Comparison of ENCODE assay signal across 13 cellular contexts in genomic region chrX:120446503-120446902, GRCh38. TPM values are rescaled to one million over a fixed set of nuclear protein-coding genes. Genes with fewer than 3 reads are reported as not detected.
DNase-seq lines count a peak whose midpoint lies in the region; ATAC-seq lines count a peak whose summit lies in the region.
"Had no signal": no experiment of that assay in that cellular context is flagged by ENCODE, and none has a peak within 500 bp of the region (broad histone marks: within the 10 kb centered on the region; RNA-seq: fewer than 3 reads in every experiment).

No MANE protein-coding gene starts in this region.

- DNase-seq in GM04503 (ENCODE audit: low read depth) (peak; percentile 42), SK-MEL-5 (ENCODE audit: low read depth, low spot score) (peak; percentile 95), fibroblast of the conjunctiva (ENCODE audit: low read depth) (peak; percentile 57), stromal cell of bone marrow (ENCODE audit: low read depth) (peak; percentile 55), KBM-7 (no peak)
- DNase-seq: GDM1, ovary had no signal

- in situ Hi-C loops in SK-MEL-5 (cut with HindIII; ENCODE audit: low pct_unique_long_range_greater_than_20kb, low sequenced_read_pairs), result no loop called here
- in situ Hi-C loops in KBM-7 (cut with MboI; ENCODE audit: low pct_unique_long_range_greater_than_20kb, low sequenced_read_pairs), result no loop called here

- ATAC-seq in HG03565 (IDR thresholded peaks at IDR 0.05; ENCODE audit: unreplicated experiment) (no peak), GM21737 (IDR thresholded peaks at IDR 0.05; ENCODE audit: unreplicated experiment) (no peak), GM18868 (IDR thresholded peaks at IDR 0.05; ENCODE audit: unreplicated experiment) (no peak)
- ATAC-seq: GM23338, K562, left lobe of liver had no signal

RNA-seq across cellular contexts. Expression of gene LAMP2, which starts 22.6 kb away (rescaled TPM):
- total RNA-seq in SK-MEL-5 (2014; rRNA removed; shearing (Covaris generic)), result 218 and 221 TPM in 2 replicates
- polyA plus RNA-seq in SK-MEL-5 (2015; cell fraction: cytosol; rRNA removed), result 278 and 347 TPM in 2 replicates
- 67.8 and 70.2 TPM in 2 replicates for polyA plus RNA-seq in SK-MEL-5 (2015; cell fraction: nucleus; rRNA removed)
